Comparison of ENCODE assay signal across 25 cellular contexts in genomic region chr22:44217346-44217745, GRCh38. TPM values are rescaled to one million over a fixed set of nuclear protein-coding genes. Genes with fewer than 3 reads are reported as not detected.
"Had no signal": no experiment of that assay in that cellular context is flagged by ENCODE, and none has a peak within 500 bp of the region (broad histone marks: within the 10 kb centered on the region; RNA-seq: fewer than 3 reads in every experiment).

No MANE protein-coding gene starts in this region.

- H3K9me3 ChIP-seq: prostate gland, sigmoid colon, thyroid gland, vagina had no signal

- H3K4me1 ChIP-seq: lower lobe of right lung, prostate gland had no signal

- DNase-seq: dorsolateral prefrontal cortex; effector CD4-positive, alpha-beta T cell; foreskin melanocyte; glutamatergic neuron; heart right ventricle; hypothalamus; left ventricle myocardium superior; lower lobe of right lung; natural killer cell; right cardiac atrium; sigmoid colon; stimulated activated CD4-positive, alpha-beta T cell treated with anti-CD3 and anti-CD28 coated beads, Interleukin-2, amount 100 ng/mL, for 24 hours; stimulated activated CD4-positive, alpha-beta T cell treated with anti-CD3 and anti-CD28 coated beads, Interleukin-4, amount 100 ng/mL, for 24 hours; stimulated activated naive CD4-positive, alpha-beta T cell treated with Interleukin-2 at 50 U/mL for 16 hours; stomach; thyroid gland; trophoblast cell had no signal

- H3K27ac ChIP-seq: dorsolateral prefrontal cortex, epithelial cell of prostate, heart right ventricle, lower lobe of right lung, prostate gland, sigmoid colon, stomach, thyroid gland, vagina had no signal

- ATAC-seq: esophagus mucosa; heart right ventricle; left ventricle myocardium superior; lower lobe of right lung; natural killer cell; right cardiac atrium; stimulated activated effector memory CD8-positive, alpha-beta T cell treated with anti-CD3 and anti-CD28 coated beads, Interleukin-12 subunit alpha, Interleukin-12 subunit beta, amount 100 ng/mL, for 72 hours had no signal

- H3K4me3 ChIP-seq: dorsolateral prefrontal cortex, heart right ventricle, lower lobe of right lung, prostate gland, sigmoid colon, stomach, thyroid gland, vagina had no signal

- FAIRE-seq: colon, keratinocyte had no signal

- H3K36me3 ChIP-seq: heart right ventricle, lower lobe of right lung, prostate gland, sigmoid colon, stomach, thyroid gland, vagina had no signal

- H3K27me3 ChIP-seq: sigmoid colon, thyroid gland, vagina had no signal

RNA-seq across cellular contexts. Expression of gene PARVG, which starts 36.6 kb away (rescaled TPM):
- polyA plus RNA-seq: keratinocyte, neural cell had no signal
